Comparison of ENCODE assay signal across 13 cellular contexts in the genomic region with DNA sequence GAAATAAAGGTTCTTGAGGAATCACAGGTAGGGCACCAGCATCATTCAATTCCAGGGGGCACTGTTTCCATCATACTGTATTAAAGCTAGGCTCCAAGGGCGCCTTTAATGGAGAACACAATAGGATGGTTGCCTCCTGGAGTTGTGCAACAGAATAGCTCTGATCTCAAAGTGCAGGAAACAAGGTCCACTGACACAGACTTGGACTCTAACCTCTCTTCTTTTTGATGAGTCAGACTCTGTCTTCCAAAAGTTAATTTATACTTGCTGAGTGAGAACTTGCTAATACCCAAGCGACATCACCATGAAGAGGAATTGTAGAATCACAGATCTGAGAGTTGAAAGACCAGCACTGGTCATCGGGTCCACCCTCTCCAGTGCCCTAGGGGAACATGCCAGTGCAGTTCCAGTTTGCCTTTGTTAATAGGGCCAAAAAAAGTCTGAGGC.
A peak's percentile ranks its signal among the peaks of the same experiment; 100 is the strongest.
DNase-seq lines count a peak whose midpoint lies in the region; ATAC-seq and TF ChIP-seq lines count a peak whose summit lies in the region.
"Had no signal": no experiment of that assay in that cellular context is flagged by ENCODE, and none has a peak within 500 bp of the region (broad histone marks: within the 10 kb centered on the region; RNA-seq: fewer than 3 reads in every experiment).

No MANE protein-coding gene starts in this region.

- H2AFZ ChIP-seq in Loucy (ENCODE audit: low read length) = no peak overlapping the region

- no peaks in the 10 kb centered on the region for H3K9me2 ChIP-seq in Loucy (replicated peaks; ENCODE audit: low read depth, low read length)

- CTCF ChIA-PET in AG04450 (lab: Charles Lee) = interaction anchor here (0.6 to 1.3 kb wide), 2 partner anchors 11 to 47 kb away, joined by 3 to 4 read pairs; no protein-coding TSS in a partner anchor
- CTCF ChIA-PET in CD4-positive, alpha-beta T cell (lab: Charles Lee) = no interaction called here

- H4K20me1 ChIP-seq in Loucy (ENCODE audit: insufficient read depth, low read length, poor library complexity, severe bottlenecking) = no peaks in the 10 kb centered on the region

- H3K9me3 ChIP-seq in AG04450 (ENCODE audit: control insufficient read depth, insufficient read depth, low read length) (no peaks in the 10 kb centered on the region), Loucy (ENCODE audit: insufficient read depth, low read depth, low read length) (no peaks in the 10 kb centered on the region)
- no peaks in the 10 kb centered on the region for H3K9me3 ChIP-seq in CD4-positive, alpha-beta T cell (ENCODE audit: control insufficient read depth, low read length)
- H3K9me3 ChIP-seq: HAP-1 had no signal

- H3K27ac Mint-ChIP-seq in CD4-positive, alpha-beta T cell = no peak overlapping the region

- no peaks in the 10 kb centered on the region for H3K4me1 ChIP-seq in Loucy (ENCODE audit: insufficient read depth, low read length, poor library complexity, severe bottlenecking)
- H3K4me1 ChIP-seq: HAP-1 had no signal

- TF ChIP-seq CTCF in AG04450 (IDR thresholded peaks at IDR 0.05; ENCODE audit: low read depth, low read length) (0 out of 2 replicates have a peak, but pooled peaks have one; percentile 16), Loucy (conservative IDR thresholded peaks at IDR 0.05; ENCODE audit: low read length) (peak; percentile 45), omental fat pad (IDR thresholded peaks at IDR 0.05) (no peak)
- TF ChIP-seq CTCF in CD4-positive, alpha-beta T cell (IDR thresholded peaks at IDR 0.05) = no peak

- no peak overlapping the region for H3K4me3 Mint-ChIP-seq in CD4-positive, alpha-beta T cell

- H3K27me3 ChIP-seq in AG04450 (ENCODE audit: control insufficient read depth, insufficient read depth, low read length) = no peaks in the 10 kb centered on the region
- no peaks in the 10 kb centered on the region for H3K27me3 ChIP-seq in Loucy (ENCODE audit: insufficient read depth, low read length, poor library complexity, severe bottlenecking)
- H3K27me3 ChIP-seq in CD4-positive, alpha-beta T cell (ENCODE audit: control insufficient read depth, insufficient read depth, low read length) = no peaks in the 10 kb centered on the region

- H3K4me2 ChIP-seq in Loucy (ENCODE audit: low read depth, low read length, poor library complexity, severe bottlenecking) = no peak overlapping the region

- POLR2A ChIA-PET in AG04450 (lab: Yijun Ruan, JAX) = no interaction called here
- POLR2A ChIA-PET in CD4-positive, alpha-beta T cell (lab: Charles Lee) = no interaction called here

- H3K36me3 ChIP-seq in Loucy (ENCODE audit: insufficient read depth, low read length) = no peaks in the 10 kb centered on the region
- H3K36me3 ChIP-seq: HAP-1 had no signal

- H3K4me3 ChIP-seq in AG04450 (ENCODE audit: low read depth, low read length) (no peak overlapping the region), Loucy (ENCODE audit: low read length, poor library complexity, severe bottlenecking) (no peak overlapping the region)
- H3K4me3 ChIP-seq: HAP-1 had no signal

- intact Hi-C loops in CD4-positive, alpha-beta T cell (cut with DNase I, micrococcal nuclease) = no loop called here

- no peaks in the 10 kb centered on the region for H3K36me3 Mint-ChIP-seq in CD4-positive, alpha-beta T cell (ENCODE audit: low read depth)

- no peak for DNase-seq in AG04450 (ENCODE audit: low read depth, low spot score)
- DNase-seq in epithelial cell of prostate (ENCODE audit: low read depth, low spot score) = no peak
- DNase-seq in omental fat pad (ENCODE audit: low spot score) = no peak
- DNase-seq in NCI-H1694 treated with DMSO at 0.1 percent for 48 hours (lab: John Stamatoyannopoulos, UW) = no peak
- no peak for DNase-seq in CD4-positive, alpha-beta T cell
- DNase-seq: C1 segment of cervical spinal cord; NCI-H2227 treated with DMSO at 0.1 percent for 48 hours; stimulated activated CD4-positive, alpha-beta T cell treated with anti-CD3 and anti-CD28 coated beads, Interleukin-4, amount 100 ng/mL, for 24 hours; T-helper 2 cell had no signal

- no peaks in the 10 kb centered on the region for H3K9me3 Mint-ChIP-seq in CD4-positive, alpha-beta T cell

- no peaks in the 10 kb centered on the region for H3K4me1 Mint-ChIP-seq in CD4-positive, alpha-beta T cell (ENCODE audit: low read depth)

- ATAC-seq in omental fat pad (ENCODE audit: low FRiP score) (peak; percentile 49), HG03460 (IDR thresholded peaks at IDR 0.05; ENCODE audit: unreplicated experiment) (no peak), GM19035 (IDR thresholded peaks at IDR 0.05; ENCODE audit: unreplicated experiment) (no peak)
- ATAC-seq in CD4-positive, alpha-beta T cell (ENCODE audit: poor library complexity) = no peak

- no peaks in the 10 kb centered on the region for H3F3A ChIP-seq in Loucy (ENCODE audit: low read depth)

- no peak overlapping the region for H3K27ac ChIP-seq in AG04450 (ENCODE audit: low read depth, low read length)
- H3K27ac ChIP-seq in epithelial cell of prostate = peak overlapping the region; percentile 98
- H3K27ac ChIP-seq in CD4-positive, alpha-beta T cell (ENCODE audit: low read depth, low read length) = no peak overlapping the region

- no peak overlapping the region for H3K9ac ChIP-seq in Loucy (ENCODE audit: low read depth, low read length, poor library complexity, severe bottlenecking)

- H3K79me2 ChIP-seq in Loucy (ENCODE audit: insufficient read depth, low read length) = no peaks in the 10 kb centered on the region

- H3K27me3 Mint-ChIP-seq in CD4-positive, alpha-beta T cell = no peaks in the 10 kb centered on the region

Comparison
In these comparisons a context has a peak if more than half of its experiments do, and no peak if none do; other contexts are left out.
1. CTCF ChIP-seq: peak in AG04450 (single experiment) and Loucy (single experiment); none in omental fat pad (0 of 3) and CD4-positive, alpha-beta T cell (single experiment).